ENCODE assay signal across 8 cellular contexts in genomic region chr20:34516038-34516873, GRCh38.
DNase-seq lines count a peak whose midpoint lies in the region; ATAC-seq and TF ChIP-seq lines count a peak whose summit lies in the region.

DYNLRB1 (plus strand) TSS chr20:34516422; CDS start chr20:34516459, 37 bp downstream.

- peak; percentile 96 for DNase-seq in AG09319 (ENCODE audit: extremely low read depth, low read depth)
- DNase-seq in NCI-H446 treated with DMSO at 0.1 percent for 48 hours (lab: John Stamatoyannopoulos, UW): peak; percentile 89
- peak; percentile 87 to 90 for DNase-seq in central memory CD8-positive, alpha-beta T cell (ENCODE audit: low spot score in 2 of 2)
- DNase-seq in iris pigment epithelial cell (ENCODE audit: low read depth): peak; percentile 93
- peak; percentile 88 to 95 for DNase-seq in stimulated activated CD4-positive, alpha-beta T cell treated with anti-CD3 and anti-CD28 coated beads, Interleukin-12 subunit alpha, Interleukin-12 subunit beta, amount 100 ng/mL, for 24 hours (ENCODE audit: low read depth in 2 of 2)

- H3K4me1 Mint-ChIP-seq in central memory CD8-positive, alpha-beta T cell: peaks cover 45% of the 10 kb centered on the region

- peak within 1 kb of the TSS; percentile 97 for H3K27ac Mint-ChIP-seq in central memory CD8-positive, alpha-beta T cell (ENCODE audit: low read depth)

- no peaks in the 10 kb centered on the region for H3K9me3 Mint-ChIP-seq in central memory CD8-positive, alpha-beta T cell

- H3K36me3 Mint-ChIP-seq in central memory CD8-positive, alpha-beta T cell (ENCODE audit: insufficient read depth): peaks cover 24% of the 10 kb centered on the region

- TF ChIP-seq CTCF in AG09319 (IDR thresholded peaks at IDR 0.05; ENCODE audit: low read depth, low read length): no peak

- ATAC-seq in GM19025 (IDR thresholded peaks at IDR 0.05; ENCODE audit: low read depth, unreplicated experiment): peak; percentile 66
- ATAC-seq in HG03342 (IDR thresholded peaks at IDR 0.05; ENCODE audit: unreplicated experiment): peak; percentile 60
- ATAC-seq in activated CD4-positive, CD25-positive, alpha-beta regulatory T cell treated with anti-CD3 and anti-CD28 coated beads, Interleukin-2, amount 50 U/mL, for 24 hours: peak; percentile 78 to 85
- peak; percentile 84 for ATAC-seq in central memory CD8-positive, alpha-beta T cell (replicated peaks; ENCODE audit: extremely low read depth, poor library complexity, severe bottlenecking)

- H3K4me3 Mint-ChIP-seq in central memory CD8-positive, alpha-beta T cell: peak within 1 kb of the TSS; percentile 99

- H3K27me3 Mint-ChIP-seq in central memory CD8-positive, alpha-beta T cell: no peaks in the 10 kb centered on the region

Comparison
In these comparisons a context has a peak if more than half of its experiments do, and no peak if none do; other contexts are left out.
1. Peak in every context shown above with its lines: DNase-seq and ATAC-seq.